In the genomic region with DNA sequence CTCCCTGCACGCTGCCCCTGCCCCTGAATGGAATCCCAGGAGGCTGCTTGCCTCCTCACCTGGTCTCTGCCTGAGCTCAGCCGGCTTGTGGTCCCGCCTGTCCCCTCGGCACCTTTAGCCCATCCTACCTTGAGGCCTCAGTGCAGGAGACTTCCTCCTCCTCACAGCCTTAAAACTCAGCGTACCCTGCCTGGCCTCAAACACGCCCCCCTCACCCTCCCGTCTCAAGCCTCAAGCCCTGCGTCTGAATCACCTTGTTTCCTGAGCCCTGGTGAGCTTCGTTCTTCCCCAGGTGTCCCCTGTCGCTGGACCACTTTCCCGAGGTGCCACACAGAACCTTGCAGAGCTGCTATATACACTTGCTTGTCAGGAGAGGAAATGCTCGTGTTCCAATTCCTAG, we compare ENCODE assay signal across 1 cellular context.
TF ChIP-seq lines count a peak whose summit lies in the region.

No MANE protein-coding gene starts in this region.

TF ChIP-seq in GM23338, 12 proteins besides CTCF, POLR2A, EP300 and RAD21 (continued from another document):
- TF ChIP-seq, protein P1, sequence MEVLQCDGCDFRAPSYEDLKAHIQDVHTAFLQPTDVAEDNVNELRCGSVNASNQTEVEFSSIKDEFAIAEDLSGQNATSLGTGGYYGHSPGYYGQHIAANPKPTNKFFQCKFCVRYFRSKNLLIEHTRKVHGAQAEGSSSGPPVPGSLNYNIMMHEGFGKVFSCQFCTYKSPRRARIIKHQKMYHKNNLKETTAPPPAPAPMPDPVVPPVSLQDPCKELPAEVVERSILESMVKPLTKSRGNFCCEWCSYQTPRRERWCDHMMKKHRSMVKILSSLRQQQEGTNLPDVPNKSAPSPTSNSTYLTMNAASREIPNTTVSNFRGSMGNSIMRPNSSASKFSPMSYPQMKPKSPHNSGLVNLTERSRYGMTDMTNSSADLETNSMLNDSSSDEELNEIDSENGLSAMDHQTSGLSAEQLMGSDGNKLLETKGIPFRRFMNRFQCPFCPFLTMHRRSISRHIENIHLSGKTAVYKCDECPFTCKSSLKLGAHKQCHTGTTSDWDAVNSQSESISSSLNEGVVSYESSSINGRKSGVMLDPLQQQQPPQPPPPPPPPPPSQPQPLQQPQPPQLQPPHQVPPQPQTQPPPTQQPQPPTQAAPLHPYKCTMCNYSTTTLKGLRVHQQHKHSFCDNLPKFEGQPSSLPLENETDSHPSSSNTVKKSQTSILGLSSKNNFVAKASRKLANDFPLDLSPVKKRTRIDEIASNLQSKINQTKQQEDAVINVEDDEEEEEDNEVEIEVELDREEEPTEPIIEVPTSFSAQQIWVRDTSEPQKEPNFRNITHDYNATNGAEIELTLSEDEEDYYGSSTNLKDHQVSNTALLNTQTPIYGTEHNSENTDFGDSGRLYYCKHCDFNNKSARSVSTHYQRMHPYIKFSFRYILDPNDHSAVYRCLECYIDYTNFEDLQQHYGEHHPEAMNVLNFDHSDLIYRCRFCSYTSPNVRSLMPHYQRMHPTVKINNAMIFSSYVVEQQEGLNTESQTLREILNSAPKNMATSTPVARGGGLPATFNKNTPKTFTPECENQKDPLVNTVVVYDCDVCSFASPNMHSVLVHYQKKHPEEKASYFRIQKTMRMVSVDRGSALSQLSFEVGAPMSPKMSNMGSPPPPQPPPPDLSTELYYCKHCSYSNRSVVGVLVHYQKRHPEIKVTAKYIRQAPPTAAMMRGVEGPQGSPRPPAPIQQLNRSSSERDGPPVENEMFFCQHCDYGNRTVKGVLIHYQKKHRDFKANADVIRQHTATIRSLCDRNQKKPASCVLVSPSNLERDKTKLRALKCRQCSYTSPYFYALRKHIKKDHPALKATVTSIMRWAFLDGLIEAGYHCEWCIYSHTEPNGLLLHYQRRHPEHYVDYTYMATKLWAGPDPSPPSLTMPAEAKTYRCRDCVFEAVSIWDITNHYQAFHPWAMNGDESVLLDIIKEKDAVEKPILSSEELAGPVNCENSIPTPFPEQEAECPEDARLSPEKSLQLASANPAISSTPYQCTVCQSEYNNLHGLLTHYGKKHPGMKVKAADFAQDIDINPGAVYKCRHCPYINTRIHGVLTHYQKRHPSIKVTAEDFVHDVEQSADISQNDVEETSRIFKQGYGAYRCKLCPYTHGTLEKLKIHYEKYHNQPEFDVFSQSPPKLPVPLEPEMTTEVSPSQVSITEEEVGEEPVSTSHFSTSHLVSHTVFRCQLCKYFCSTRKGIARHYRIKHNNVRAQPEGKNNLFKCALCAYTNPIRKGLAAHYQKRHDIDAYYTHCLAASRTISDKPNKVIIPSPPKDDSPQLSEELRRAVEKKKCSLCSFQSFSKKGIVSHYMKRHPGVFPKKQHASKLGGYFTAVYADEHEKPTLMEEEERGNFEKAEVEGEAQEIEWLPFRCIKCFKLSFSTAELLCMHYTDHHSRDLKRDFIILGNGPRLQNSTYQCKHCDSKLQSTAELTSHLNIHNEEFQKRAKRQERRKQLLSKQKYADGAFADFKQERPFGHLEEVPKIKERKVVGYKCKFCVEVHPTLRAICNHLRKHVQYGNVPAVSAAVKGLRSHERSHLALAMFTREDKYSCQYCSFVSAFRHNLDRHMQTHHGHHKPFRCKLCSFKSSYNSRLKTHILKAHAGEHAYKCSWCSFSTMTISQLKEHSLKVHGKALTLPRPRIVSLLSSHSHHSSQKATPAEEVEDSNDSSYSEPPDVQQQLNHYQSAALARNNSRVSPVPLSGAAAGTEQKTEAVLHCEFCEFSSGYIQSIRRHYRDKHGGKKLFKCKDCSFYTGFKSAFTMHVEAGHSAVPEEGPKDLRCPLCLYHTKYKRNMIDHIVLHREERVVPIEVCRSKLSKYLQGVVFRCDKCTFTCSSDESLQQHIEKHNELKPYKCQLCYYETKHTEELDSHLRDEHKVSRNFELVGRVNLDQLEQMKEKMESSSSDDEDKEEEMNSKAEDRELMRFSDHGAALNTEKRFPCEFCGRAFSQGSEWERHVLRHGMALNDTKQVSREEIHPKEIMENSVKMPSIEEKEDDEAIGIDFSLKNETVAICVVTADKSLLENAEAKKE (CRISPR knock-in tag; IDR thresholded peaks at IDR 0.05): no peak
- TF ChIP-seq CREB1 (CRISPR knock-in tag; IDR thresholded peaks at IDR 0.05; ENCODE audit: low read depth) (no peak), POLR2AphosphoS5 (IDR thresholded peaks at IDR 0.05; ENCODE audit: low read depth) (no peak), STAT1 (IDR thresholded peaks at IDR 0.05; ENCODE audit: unreplicated experiment) (no peak), EZH2phosphoT487 (IDR thresholded peaks at IDR 0.05; ENCODE audit: unreplicated experiment) (no peak)
- TF ChIP-seq, protein P2, sequence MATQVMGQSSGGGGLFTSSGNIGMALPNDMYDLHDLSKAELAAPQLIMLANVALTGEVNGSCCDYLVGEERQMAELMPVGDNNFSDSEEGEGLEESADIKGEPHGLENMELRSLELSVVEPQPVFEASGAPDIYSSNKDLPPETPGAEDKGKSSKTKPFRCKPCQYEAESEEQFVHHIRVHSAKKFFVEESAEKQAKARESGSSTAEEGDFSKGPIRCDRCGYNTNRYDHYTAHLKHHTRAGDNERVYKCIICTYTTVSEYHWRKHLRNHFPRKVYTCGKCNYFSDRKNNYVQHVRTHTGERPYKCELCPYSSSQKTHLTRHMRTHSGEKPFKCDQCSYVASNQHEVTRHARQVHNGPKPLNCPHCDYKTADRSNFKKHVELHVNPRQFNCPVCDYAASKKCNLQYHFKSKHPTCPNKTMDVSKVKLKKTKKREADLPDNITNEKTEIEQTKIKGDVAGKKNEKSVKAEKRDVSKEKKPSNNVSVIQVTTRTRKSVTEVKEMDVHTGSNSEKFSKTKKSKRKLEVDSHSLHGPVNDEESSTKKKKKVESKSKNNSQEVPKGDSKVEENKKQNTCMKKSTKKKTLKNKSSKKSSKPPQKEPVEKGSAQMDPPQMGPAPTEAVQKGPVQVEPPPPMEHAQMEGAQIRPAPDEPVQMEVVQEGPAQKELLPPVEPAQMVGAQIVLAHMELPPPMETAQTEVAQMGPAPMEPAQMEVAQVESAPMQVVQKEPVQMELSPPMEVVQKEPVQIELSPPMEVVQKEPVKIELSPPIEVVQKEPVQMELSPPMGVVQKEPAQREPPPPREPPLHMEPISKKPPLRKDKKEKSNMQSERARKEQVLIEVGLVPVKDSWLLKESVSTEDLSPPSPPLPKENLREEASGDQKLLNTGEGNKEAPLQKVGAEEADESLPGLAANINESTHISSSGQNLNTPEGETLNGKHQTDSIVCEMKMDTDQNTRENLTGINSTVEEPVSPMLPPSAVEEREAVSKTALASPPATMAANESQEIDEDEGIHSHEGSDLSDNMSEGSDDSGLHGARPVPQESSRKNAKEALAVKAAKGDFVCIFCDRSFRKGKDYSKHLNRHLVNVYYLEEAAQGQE (IDR thresholded peaks at IDR 0.05; ENCODE audit: unreplicated experiment): no peak
